ENCODE assay signal across 11 cellular contexts in genomic region chr15:63195257-63196023, GRCh38. TPM values are rescaled to one million over a fixed set of nuclear protein-coding genes. Genes with fewer than 3 reads are reported as not detected.
DNase-seq lines count a peak whose midpoint lies in the region; ATAC-seq and TF ChIP-seq lines count a peak whose summit lies in the region.
"Had no signal": no experiment of that assay in that cellular context is flagged by ENCODE, and none has a peak within 500 bp of the region (broad histone marks: within the 10 kb centered on the region; RNA-seq: fewer than 3 reads in every experiment).

No MANE protein-coding gene starts in this region.

- H3K4me1 Mint-ChIP-seq in activated CD4-positive, alpha-beta T cell treated with anti-CD3 and anti-CD28 coated beads for 36 hours, result peaks cover 88% of the 10 kb centered on the region
- peaks cover 37 to 85% of the 10 kb centered on the region in 2 donors for H3K4me1 Mint-ChIP-seq in stimulated activated naive B cell treated with anti-CD40 and anti-IgM and Interleukin-4, amounts not matched to agents 10 μg/mL and 1 μg/mL and 100 μg/mL, for 72 hours

- peaks cover 86% of the 10 kb centered on the region for H3K4me1 ChIP-seq in OCI-LY1 (ENCODE audit: insufficient read depth, low read length, severe bottlenecking)
- peaks cover 67% of the 10 kb centered on the region for H3K4me1 ChIP-seq in effector memory CD4-positive, alpha-beta T cell (ENCODE audit: control insufficient read depth, insufficient read depth, low read length, poor library complexity, severe bottlenecking)

- no peaks in the 10 kb centered on the region for H3K9me3 ChIP-seq in OCI-LY1 (ENCODE audit: low read length)
- no peaks in the 10 kb centered on the region for H3K9me3 ChIP-seq in effector memory CD4-positive, alpha-beta T cell (ENCODE audit: control insufficient read depth, low read length)
- H3K9me3 ChIP-seq: gastroesophageal sphincter had no signal

- peak overlapping the region; percentile 79 for H3K27ac Mint-ChIP-seq in activated CD4-positive, alpha-beta T cell treated with anti-CD3 and anti-CD28 coated beads for 36 hours
- peak overlapping the region; percentile 80 for H3K27ac Mint-ChIP-seq in stimulated activated naive B cell treated with anti-CD40 and anti-IgM and Interleukin-4, amounts not matched to agents 10 μg/mL and 1 μg/mL and 100 μg/mL, for 72 hours

- H3K4me2 ChIP-seq in OCI-LY1 (ENCODE audit: low read length), result peak overlapping the region; percentile 98

- peaks cover 50% of the 10 kb centered on the region for H3K36me3 Mint-ChIP-seq in activated CD4-positive, alpha-beta T cell treated with anti-CD3 and anti-CD28 coated beads for 36 hours (ENCODE audit: low read depth)
- peaks cover 35 to 42% of the 10 kb centered on the region in 2 donors for H3K36me3 Mint-ChIP-seq in stimulated activated naive B cell treated with anti-CD40 and anti-IgM and Interleukin-4, amounts not matched to agents 10 μg/mL and 1 μg/mL and 100 μg/mL, for 72 hours

- peaks cover 12% of the 10 kb centered on the region for H3F3A ChIP-seq in OCI-LY1 (ENCODE audit: insufficient read depth, low read length)

- peaks cover 72% of the 10 kb centered on the region for H3K79me2 ChIP-seq in OCI-LY1 (ENCODE audit: insufficient read depth, low read length)

- no peaks in the 10 kb centered on the region for H3K27me3 Mint-ChIP-seq in activated CD4-positive, alpha-beta T cell treated with anti-CD3 and anti-CD28 coated beads for 36 hours
- H3K27me3 Mint-ChIP-seq in stimulated activated naive B cell treated with anti-CD40 and anti-IgM and Interleukin-4, amounts not matched to agents 10 μg/mL and 1 μg/mL and 100 μg/mL, for 72 hours, result no peaks in the 10 kb centered on the region

- no peaks in the 10 kb centered on the region for H3K9me3 Mint-ChIP-seq in activated CD4-positive, alpha-beta T cell treated with anti-CD3 and anti-CD28 coated beads for 36 hours (ENCODE audit: low read depth)
- H3K9me3 Mint-ChIP-seq in stimulated activated naive B cell treated with anti-CD40 and anti-IgM and Interleukin-4, amounts not matched to agents 10 μg/mL and 1 μg/mL and 100 μg/mL, for 72 hours, result no peaks in the 10 kb centered on the region

- H2AFZ ChIP-seq in OCI-LY1 (ENCODE audit: low read length), result no peak overlapping the region

- intact Hi-C loops in activated CD4-positive, alpha-beta T cell treated with anti-CD3 and anti-CD28 coated beads for 36 hours (cut with DNase I, micrococcal nuclease), result no loop called here

- peak overlapping the region; percentile 99 for H3K4me3 Mint-ChIP-seq in activated CD4-positive, alpha-beta T cell treated with anti-CD3 and anti-CD28 coated beads for 36 hours
- peak overlapping the region; percentile 44 to 63 for H3K4me3 Mint-ChIP-seq in stimulated activated naive B cell treated with anti-CD40 and anti-IgM and Interleukin-4, amounts not matched to agents 10 μg/mL and 1 μg/mL and 100 μg/mL, for 72 hours

- H3K36me3 ChIP-seq in OCI-LY1 (ENCODE audit: insufficient read depth, low read length), result no peaks in the 10 kb centered on the region
- no peaks in the 10 kb centered on the region for H3K36me3 ChIP-seq in effector memory CD4-positive, alpha-beta T cell (ENCODE audit: control insufficient read depth, insufficient read depth, low read length)

- no peaks in the 10 kb centered on the region for H3K27me3 ChIP-seq in OCI-LY1 (ENCODE audit: insufficient read depth, low read length)
- H3K27me3 ChIP-seq in effector memory CD4-positive, alpha-beta T cell (replicated peaks; ENCODE audit: control insufficient read depth, insufficient read depth, low read length, poor library complexity, severe bottlenecking), result no peaks in the 10 kb centered on the region
- H3K27me3 ChIP-seq: gastroesophageal sphincter had no signal

- no peaks in the 10 kb centered on the region for H4K20me1 ChIP-seq in OCI-LY1 (ENCODE audit: insufficient read depth, low read length)

- ATAC-seq in activated CD4-positive, alpha-beta T cell treated with anti-CD3 and anti-CD28 coated beads for 36 hours, result no peak
- ATAC-seq in stimulated activated naive B cell treated with anti-CD40 and anti-IgM and Interleukin-4, amounts not matched to agents 10 μg/mL and 1 μg/mL and 100 μg/mL, for 72 hours (replicated peaks), result peak in 1 of 2 donors; percentile 19
- ATAC-seq: gastroesophageal sphincter had no signal

- CTCF ChIA-PET in activated CD4-positive, alpha-beta T cell treated with anti-CD3 and anti-CD28 coated beads for 36 hours (lab: Charles Lee), result interaction anchor here (0.7 to 2.7 kb wide), 11 partner anchors 11 to 147 kb away, joined by 3 to 9 read pairs (median 5); no protein-coding TSS in a partner anchor

- TF ChIP-seq CTCF in OCI-LY1 (IDR thresholded peaks at IDR 0.05; ENCODE audit: low read length), result no peak

- POLR2A ChIA-PET in activated CD4-positive, alpha-beta T cell treated with anti-CD3 and anti-CD28 coated beads for 36 hours (lab: Charles Lee), result interaction anchor here (0.6 to 1.9 kb wide), 6 partner anchors 12 to 83 kb away, joined by 3 to 6 read pairs (median 5); no protein-coding TSS in a partner anchor

- no peak for DNase-seq in activated CD4-positive, alpha-beta T cell treated with anti-CD3 and anti-CD28 coated beads for 36 hours
- no peak for DNase-seq in activated CD4-positive, alpha-beta T cell treated with anti-CD3 and anti-CD28 coated beads for 48 hours
- DNase-seq in effector memory CD4-positive, alpha-beta T cell, result no peak
- DNase-seq in stimulated activated naive B cell treated with anti-CD40 and anti-IgM and Interleukin-4, amounts not matched to agents 10 μg/mL and 1 μg/mL and 100 μg/mL, for 72 hours, result no peak
- DNase-seq in iPS-NIHi11 (ENCODE audit: low spot score) (no peak), pons (ENCODE audit: low spot score) (no peak), hippocampal formation (lab: John Stamatoyannopoulos, UW) (no peak)
- DNase-seq: NCI-H510A; stimulated activated CD4-positive, alpha-beta T cell treated with anti-CD3 and anti-CD28 coated beads, Interleukin-4, amount 100 ng/mL, for 4 hours had no signal

- H3K9ac ChIP-seq in OCI-LY1 (ENCODE audit: low read length), result peak overlapping the region; percentile 53; the same call in 1 of the 2 replicates

- H3K4me3 ChIP-seq in OCI-LY1 (ENCODE audit: low read depth, low read length, poor library complexity, severe bottlenecking), result no peak overlapping the region
- H3K4me3 ChIP-seq in effector memory CD4-positive, alpha-beta T cell (ENCODE audit: insufficient read depth, low read depth, low read length, poor library complexity, severe bottlenecking), result peak overlapping the region; percentile 10
- H3K4me3 ChIP-seq: gastroesophageal sphincter had no signal

- peak overlapping the region; percentile 94 for H3K27ac ChIP-seq in OCI-LY1 (ENCODE audit: low read depth, low read length, poor library complexity, severe bottlenecking)
- peak overlapping the region; percentile 87 for H3K27ac ChIP-seq in effector memory CD4-positive, alpha-beta T cell (ENCODE audit: insufficient read depth, low read length, poor library complexity, severe bottlenecking)

- no peaks in the 10 kb centered on the region for H3K9me2 ChIP-seq in OCI-LY1 (ENCODE audit: low read depth, low read length)

RNA-seq across cellular contexts. Expression of gene RAB8B, which starts 6.0 kb away (rescaled TPM):
- 100 to 1,000 TPM; 147 to 260 TPM for total RNA-seq in activated CD4-positive, alpha-beta T cell treated with anti-CD3 and anti-CD28 coated beads for 36 hours

RNA-seq across cellular contexts. Expression of gene RPS27L, which starts 38.2 kb away (rescaled TPM):
- 100 to 1,000 TPM; 117 to 143 TPM for total RNA-seq in activated CD4-positive, alpha-beta T cell treated with anti-CD3 and anti-CD28 coated beads for 36 hours
